ENCODE assay signal across 8 cellular contexts in the genomic region with DNA sequence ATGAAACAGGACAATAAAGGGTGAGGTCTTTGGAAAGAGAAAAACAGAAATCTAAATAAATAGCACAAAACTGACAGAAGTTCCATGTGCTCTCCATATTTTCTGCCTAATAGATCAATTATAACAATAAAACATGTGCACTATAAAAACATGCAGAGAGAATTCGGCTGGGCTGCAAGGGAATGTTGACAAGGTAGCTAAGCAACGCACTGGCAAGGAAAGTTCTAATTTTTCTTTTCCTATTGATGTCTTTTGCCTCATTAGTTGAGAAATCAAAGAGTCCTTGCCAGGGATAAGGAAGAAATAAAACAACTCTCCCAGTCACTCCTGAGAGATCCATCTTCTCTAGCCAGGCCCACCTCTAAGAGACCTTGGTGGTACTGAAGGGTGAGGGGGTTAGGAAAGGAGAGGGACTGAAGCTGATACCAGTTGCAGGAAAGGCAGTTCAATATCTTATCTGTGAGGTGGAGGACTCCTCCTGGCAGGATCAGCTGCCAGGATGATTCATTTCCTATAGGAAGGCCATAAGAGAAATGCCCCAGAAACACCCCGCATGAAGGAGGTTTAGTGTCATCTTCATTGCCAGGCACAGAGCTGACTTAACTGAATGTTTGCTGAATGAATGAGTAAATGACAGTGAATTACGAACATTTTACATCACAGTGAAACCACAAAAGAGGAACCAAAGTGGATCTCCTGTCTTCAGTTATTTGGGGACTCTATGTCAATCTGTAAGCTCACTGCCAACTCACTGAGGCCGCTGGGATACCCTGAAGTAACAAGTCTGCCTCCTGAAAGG.
DNase-seq lines count a peak whose midpoint lies in the region; ATAC-seq, FAIRE-seq and TF ChIP-seq lines count a peak whose summit lies in the region.

No MANE protein-coding gene starts in this region.

- 26% methylated on average over 4 of the region's 5 CpGs for WGBS in K562 (ENCODE audit: insufficient coverage, low coverage, missing lambda C conversion rate)
- WGBS in small intestine, 3 donors: 34 to 48% (median 47%) methylated on average over 5 of the region's 5 CpGs

- peak; percentile 83 for ATAC-seq in GM19468 (IDR thresholded peaks at IDR 0.05; ENCODE audit: extremely low read depth, unreplicated experiment)
- ATAC-seq in HG03460 (IDR thresholded peaks at IDR 0.05; ENCODE audit: unreplicated experiment): peak; percentile 74
- ATAC-seq in K562: peak; percentile 27; the same call in 2 of the 3 replicates

- peak overlapping the region; percentile 43 to 84 (median 65) for H3K4me2 ChIP-seq in BLaER1 treated with 17β-estradiol and CSF1 and Interleukin-3, amounts not matched to agents 10 nM and 100 nM
- H3K4me2 ChIP-seq in K562 (ENCODE audit: insufficient read depth, low read length): no peak overlapping the region
- no peak overlapping the region for H3K4me2 ChIP-seq in osteoblast (ENCODE audit: insufficient read depth, low read length)

- no TSS peak for BruUV-seq in K562 (replicated peaks; lab: Mats Ljungman, UMichigan)

- POLR2A ChIA-PET in K562 (lab: Yijun Ruan, JAX): interaction anchor here (0.7 kb wide), 1 partner anchor 9 kb away, joined by 3 read pairs; no protein-coding TSS in a partner anchor

- no peaks in the 10 kb centered on the region for H3K9me1 ChIP-seq in K562 (ENCODE audit: control insufficient read depth, insufficient read depth, low read length)

- TF ChIP-seq RAD21 in K562 (CRISPR knock-in tag; conservative IDR thresholded peaks at IDR 0.05 in 1 of 2, IDR thresholded peaks at IDR 0.05 in 1 of 2): no peak

- TF ChIP-seq EP300 in K562 (IDR thresholded peaks at IDR 0.05; ENCODE audit: low read length): no peak; the same call in 1 of the 2 replicates

- peak overlapping the region in 1 of 10 experiments; percentile 23; a peak in 2 of 20 replicates for H3K4me3 ChIP-seq in BLaER1 treated with 17β-estradiol and CSF1 and Interleukin-3, amounts not matched to agents 10 nM and 100 nM
- no peak overlapping the region for H3K4me3 ChIP-seq in K562
- H3K4me3 ChIP-seq in small intestine (ENCODE audit: low read depth in 1 of 2, low read length in 2 of 2): no peak overlapping the region
- H3K4me3 ChIP-seq in osteoblast (ENCODE audit: insufficient read depth, low read length): no peak overlapping the region

- peak overlapping the region in 6 of 11 experiments; percentile 33 to 89 (median 66); a peak in 11 of 22 replicates for H3K27ac ChIP-seq in BLaER1 treated with 17β-estradiol and CSF1 and Interleukin-3, amounts not matched to agents 10 nM and 100 nM
- H3K27ac ChIP-seq in K562 (ENCODE audit: extremely low read depth, low read depth, low read length): peak overlapping the region; percentile 55
- peak overlapping the region; percentile 58 to 71 for H3K27ac ChIP-seq in small intestine (ENCODE audit: low read depth in 1 of 2, low read length in 1 of 2)
- H3K27ac ChIP-seq in osteoblast (ENCODE audit: low read depth, low read length): no peak overlapping the region

- H3K9me3 ChIP-seq in BLaER1 treated with 17β-estradiol and CSF1 and Interleukin-3, amounts not matched to agents 10 nM and 100 nM (replicated peaks in 1 of 11): peaks cover 0 to 12% (median 9%) of the 10 kb centered on the region in 11 experiments; a peak in 15 of 22 replicates
- no peaks in the 10 kb centered on the region for H3K9me3 ChIP-seq in K562 (replicated peaks; ENCODE audit: control insufficient read depth, insufficient read depth, low read depth, low read length)
- H3K9me3 ChIP-seq in small intestine (ENCODE audit: control insufficient read depth, low read depth): no peaks in the 10 kb centered on the region
- no peaks in the 10 kb centered on the region for H3K9me3 ChIP-seq in osteoblast (ENCODE audit: low read depth, low read length)

- H3K4me1 ChIP-seq in BLaER1 treated with 17β-estradiol and CSF1 and Interleukin-3, amounts not matched to agents 10 nM and 100 nM: peaks cover 19 to 77% (median 29%) of the 10 kb centered on the region in 10 experiments
- H3K4me1 ChIP-seq in K562 (replicated peaks in 1 of 2; ENCODE audit: control insufficient read depth in 2 of 2, insufficient read depth in 2 of 2, low read length in 2 of 2) (peaks cover 0 to 33% of the 10 kb centered on the region in 2 experiments; a peak in 3 of 5 replicates), small intestine (ENCODE audit: control insufficient read depth in 2 of 2, insufficient read depth in 1 of 2, low read depth in 1 of 2, low read length in 1 of 2) (peaks cover 6 to 26% of the 10 kb centered on the region in 2 donors), osteoblast (ENCODE audit: insufficient read depth, low read length) (no peaks in the 10 kb centered on the region)

- H3K27me3 ChIP-seq in BLaER1 treated with 17β-estradiol and CSF1 and Interleukin-3, amounts not matched to agents 10 nM and 100 nM: no peaks in the 10 kb centered on the region
- no peaks in the 10 kb centered on the region for H3K27me3 ChIP-seq in K562 (ENCODE audit: control insufficient read depth in 2 of 2, insufficient read depth in 2 of 2, low read length in 2 of 2)
- no peaks in the 10 kb centered on the region for H3K27me3 ChIP-seq in small intestine (ENCODE audit: control insufficient read depth in 2 of 2, insufficient read depth in 2 of 2, low read length in 2 of 2)
- no peaks in the 10 kb centered on the region for H3K27me3 ChIP-seq in osteoblast (ENCODE audit: insufficient read depth, low read length)

- TF ChIP-seq POLR2A in K562 (conservative IDR thresholded peaks at IDR 0.05): no peak

- no peaks in the 10 kb centered on the region for H4K20me1 ChIP-seq in BLaER1 treated with 17β-estradiol and CSF1 and Interleukin-3, amounts not matched to agents 10 nM and 100 nM
- H4K20me1 ChIP-seq in K562 (replicated peaks; ENCODE audit: control insufficient read depth, insufficient read depth, low read length) (no peaks in the 10 kb centered on the region), osteoblast (ENCODE audit: insufficient read depth, low read length) (no peaks in the 10 kb centered on the region)

- CTCF ChIA-PET in K562 (lab: Yijun Ruan, JAX; ENCODE audit: low intra/inter-chr PET ratio): interaction anchor here (0.6 kb wide), 2 partner anchors 78 to 111 kb away, joined by 3 to 4 read pairs; no protein-coding TSS in a partner anchor

- H2AFZ ChIP-seq in K562 (ENCODE audit: low read depth, low read length) (no peak overlapping the region), osteoblast (ENCODE audit: low read length) (no peak overlapping the region)

- H3K9ac ChIP-seq in BLaER1 treated with 17β-estradiol and CSF1 and Interleukin-3, amounts not matched to agents 10 nM and 100 nM: peak overlapping the region in 5 of 11 experiments; percentile 9 to 78 (median 56); a peak in 8 of 22 replicates
- H3K9ac ChIP-seq in K562 (ENCODE audit: insufficient read depth in 1 of 2, low read depth in 2 of 2, low read length in 2 of 2): no peak overlapping the region; a peak in 1 of 4 replicates

- peaks cover 0 to 20% (median 1%) of the 10 kb centered on the region in 11 experiments; a peak in 8 of 22 replicates for H3K36me3 ChIP-seq in BLaER1 treated with 17β-estradiol and CSF1 and Interleukin-3, amounts not matched to agents 10 nM and 100 nM
- H3K36me3 ChIP-seq in K562 (ENCODE audit: control insufficient read depth, insufficient read depth, low read length): peaks cover 10% of the 10 kb centered on the region; the same call in 1 of the 3 replicates
- H3K36me3 ChIP-seq in small intestine (ENCODE audit: control insufficient read depth in 2 of 2, insufficient read depth in 2 of 2, low read length in 2 of 2): no peaks in the 10 kb centered on the region
- no peaks in the 10 kb centered on the region for H3K36me3 ChIP-seq in osteoblast (ENCODE audit: insufficient read depth, low read length)

- H3K79me2 ChIP-seq in K562 (ENCODE audit: control insufficient read depth, insufficient read depth, low read length) (peaks cover 71% of the 10 kb centered on the region), osteoblast (ENCODE audit: insufficient read depth, low read length) (no peaks in the 10 kb centered on the region)

- FAIRE-seq in K562 (lab: Jason Lieb, UNC) (no peak), small intestine (lab: Jason Lieb, UNC) (no peak)

- TF ChIP-seq CTCF in K562 (IDR thresholded peaks at IDR 0.05 in 2 of 3, conservative IDR thresholded peaks at IDR 0.05 in 1 of 3; ENCODE audit: insufficient read depth in 2 of 3, low read depth in 1 of 3, low read length in 3 of 3): no peak
- no peak for TF ChIP-seq CTCF in osteoblast (IDR thresholded peaks at IDR 0.05; ENCODE audit: extremely low read depth, low read depth, low read length)

- intact Hi-C loops in K562 (cut with micrococcal nuclease): loop anchor here (5.0 kb wide), 1 partner anchor 67 kb away; a partner anchor contains a TSS

- peak in 1 of 4 experiments; percentile 11 for DNase-seq in K562 (ENCODE audit: extremely low read depth in 1 of 4, low spot score in 3 of 4)
- peak; percentile 67 for DNase-seq in small intestine
- DNase-seq in osteoblast (ENCODE audit: insufficient read length, low spot score, missing footprints): no peak
- no peak for DNase-seq in NCI-H2196 (lab: John Stamatoyannopoulos, UW; ENCODE audit: unreplicated experiment)
- DNase-seq in central memory CD4-positive, alpha-beta T cell: no peak

- in situ Hi-C loops in K562 (cut with MboI): no loop called here

TF ChIP-seq in K562, 482 proteins besides CTCF, POLR2A, EP300 and RAD21 (continues in another document):
- TF ChIP-seq RFX7 (CRISPR knock-in tag; IDR thresholded peaks at IDR 0.05) (no peak), CREM (IDR thresholded peaks at IDR 0.05; ENCODE audit: low read depth) (peak; percentile 31; the same call in 1 of the 2 replicates), ZZZ3 (IDR thresholded peaks at IDR 0.05) (no peak), ZNF239 (CRISPR knock-in tag; IDR thresholded peaks at IDR 0.05) (no peak), NEUROD1 (IDR thresholded peaks at IDR 0.05; ENCODE audit: borderline replicate concordance, low read depth, low read length, partially characterized antibody) (no peak), YY1 (IDR thresholded peaks at IDR 0.05; ENCODE audit: borderline replicate concordance in 1 of 3, control insufficient read depth in 1 of 3, extremely low read depth in 1 of 3, insufficient read depth in 3 of 3, insufficient read length in 1 of 3, insufficient replicate concordance in 2 of 3, low read depth in 1 of 3, low read length in 2 of 3) (no peak), BMI1 (IDR thresholded peaks at IDR 0.05; ENCODE audit: low read length) (no peak), ZNF830 (CRISPR knock-in tag; IDR thresholded peaks at IDR 0.05) (no peak), ZNF696 (CRISPR knock-in tag; conservative IDR thresholded peaks at IDR 0.05) (no peak)
- TF ChIP-seq, protein P1, sequence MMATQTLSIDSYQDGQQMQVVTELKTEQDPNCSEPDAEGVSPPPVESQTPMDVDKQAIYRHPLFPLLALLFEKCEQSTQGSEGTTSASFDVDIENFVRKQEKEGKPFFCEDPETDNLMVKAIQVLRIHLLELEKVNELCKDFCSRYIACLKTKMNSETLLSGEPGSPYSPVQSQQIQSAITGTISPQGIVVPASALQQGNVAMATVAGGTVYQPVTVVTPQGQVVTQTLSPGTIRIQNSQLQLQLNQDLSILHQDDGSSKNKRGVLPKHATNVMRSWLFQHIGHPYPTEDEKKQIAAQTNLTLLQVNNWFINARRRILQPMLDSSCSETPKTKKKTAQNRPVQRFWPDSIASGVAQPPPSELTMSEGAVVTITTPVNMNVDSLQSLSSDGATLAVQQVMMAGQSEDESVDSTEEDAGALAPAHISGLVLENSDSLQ (IDR thresholded peaks at IDR 0.05): peak; percentile 21; the same call in 1 of the 2 replicates

Comparison
In these comparisons a context has a peak if more than half of its experiments do, and no peak if none do; other contexts are left out.
1. H3K4me2 ChIP-seq: peak in BLaER1 treated with 17β-estradiol and CSF1 and Interleukin-3, amounts not matched to agents 10 nM and 100 nM (11 of 11); none in K562 (single experiment) and osteoblast (single experiment).
2. ATAC-seq: peak in every context shown above with its lines; median percentile 83 in GM19468; 74 in HG03460; 27 in K562.